Comparison of ENCODE assay signal across 7 cellular contexts in the genomic region with DNA sequence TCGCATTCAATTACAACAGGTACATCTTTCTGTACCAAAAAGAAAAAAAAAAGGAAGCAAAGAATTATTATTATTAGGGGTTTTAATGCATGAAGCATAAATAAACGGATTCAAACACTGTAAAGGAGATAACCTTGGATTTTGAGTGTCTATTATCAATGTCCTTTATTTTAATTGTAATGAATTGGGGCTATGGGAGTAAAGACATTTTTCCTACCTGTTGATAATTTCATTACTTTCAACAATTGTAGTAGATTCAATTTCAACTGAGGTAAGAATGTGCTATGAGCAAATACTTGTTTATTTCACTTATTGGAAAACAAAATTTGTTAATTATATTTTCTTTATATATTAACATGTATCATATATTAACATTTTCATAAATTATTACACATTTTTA.
"Had no signal": no experiment of that assay in that cellular context is flagged by ENCODE, and none has a peak within 500 bp of the region (broad histone marks: within the 10 kb centered on the region; RNA-seq: fewer than 3 reads in every experiment).

No MANE protein-coding gene starts in this region.

- H3K4me3 ChIP-seq: K562 had no signal

- FAIRE-seq: HepG2, HTR-8/SVneo, K562 had no signal

- DNase-seq: KBM-7, KG1 had no signal

- H3K9ac ChIP-seq: KMS-11 had no signal

- H3K4me2 ChIP-seq: KMS-11 had no signal

- ATAC-seq: HepG2, K562 had no signal

- H3K27ac ChIP-seq: HL-60, KMS-11 had no signal
